30 cellular contexts compared by ENCODE assay signal in genomic region chr16:49653577-49653976, GRCh38.
"Had no signal": no experiment of that assay in that cellular context is flagged by ENCODE, and none has a peak within 500 bp of the region (broad histone marks: within the 10 kb centered on the region; RNA-seq: fewer than 3 reads in every experiment).

No MANE protein-coding gene starts in this region.

- H3K4me1 ChIP-seq: thyroid gland, upper lobe of left lung had no signal

- FAIRE-seq: astrocyte had no signal

- H3K36me3 Mint-ChIP-seq: activated CD4-positive, alpha-beta memory T cell treated with anti-CD3 and anti-CD28 coated beads for 36 hours; activated naive CD4-positive, alpha-beta T cell treated with anti-CD3 and anti-CD28 coated beads, Interleukin-2, amount 10 ng/mL, durations not matched to agents 7 days and 5 days; activated naive CD8-positive, alpha-beta T cell treated with anti-CD3 and anti-CD28 coated beads, Interleukin-2, amount 10 ng/mL, durations not matched to agents 7 days and 5 days; immature natural killer cell; natural killer cell treated with Interleukin-12 subunit alpha and Interleukin-12 subunit beta and Interleukin-15 and Interleukin-18, amount 100 ng/mL, for 72 hours; stimulated activated naive B cell treated with anti-CD40 and anti-IgM and Interleukin-4, amounts not matched to agents 10 μg/mL and 1 μg/mL and 100 μg/mL, for 72 hours had no signal

- H3K27ac ChIP-seq: brain microvascular endothelial cell, thyroid gland, upper lobe of left lung had no signal

- H3K27ac Mint-ChIP-seq: activated CD4-positive, alpha-beta memory T cell treated with anti-CD3 and anti-CD28 coated beads for 36 hours; activated naive CD4-positive, alpha-beta T cell treated with anti-CD3 and anti-CD28 coated beads, Interleukin-2, amount 10 ng/mL, durations not matched to agents 7 days and 5 days; activated naive CD8-positive, alpha-beta T cell treated with anti-CD3 and anti-CD28 coated beads, Interleukin-2, amount 10 ng/mL, durations not matched to agents 7 days and 5 days; activated T-cell treated with anti-CD3 and anti-CD28 coated beads, Interleukin-2, amount 50 U/mL, for 24 hours; dendritic cell treated with granulocyte-macrophage colony-stimulating factor and Interleukin-4, amounts not matched to agents 40 ng/mL and 50 ng/mL, for 4 days; endodermal cell; immature natural killer cell; natural killer cell treated with Interleukin-12 subunit alpha and Interleukin-12 subunit beta and Interleukin-15 and Interleukin-18, amount 100 ng/mL, for 72 hours; stimulated activated naive B cell treated with anti-CD40 and anti-IgM and Interleukin-4, amounts not matched to agents 10 μg/mL and 1 μg/mL and 100 μg/mL, for 72 hours; T-helper 2 cell treated with Interferon-gamma antibody and Interleukin-4, amounts not matched to agents 5 μg/mL and 100 μg/mL, for 36 hours had no signal

- H3K4me3 ChIP-seq: lung, mucosa of descending colon, right atrium auricular region, stomach, thyroid gland, upper lobe of left lung had no signal

- DNase-seq: activated CD4-positive, alpha-beta memory T cell treated with anti-CD3 and anti-CD28 coated beads for 36 hours; activated CD4-positive, alpha-beta T cell treated with anti-CD3 and anti-CD28 coated beads for 48 hours; activated CD8-positive, alpha-beta memory T cell treated with anti-CD3 and anti-CD28 coated beads, Interleukin-2, amount 50 U/mL, for 4 hours; activated gamma-delta T cell; activated naive CD4-positive, alpha-beta T cell treated with anti-CD3 and anti-CD28 coated beads, Interleukin-2, amount 10 ng/mL, durations not matched to agents 7 days and 5 days; activated naive CD8-positive, alpha-beta T cell treated with anti-CD3 and anti-CD28 coated beads, Interleukin-2, amount 10 ng/mL, durations not matched to agents 7 days and 5 days; activated T-cell treated with anti-CD3 and anti-CD28 coated beads, Interleukin-2, amount 50 U/mL, for 24 hours; amniotic stem cell; brain microvascular endothelial cell; caudate nucleus; endodermal cell; hypothalamus; immature natural killer cell; stimulated activated CD4-positive, alpha-beta T cell treated with anti-CD3 and anti-CD28 coated beads, Interleukin-15, amount 100 ng/mL, for 24 hours; stimulated activated CD4-positive, alpha-beta T cell treated with anti-CD3 and anti-CD28 coated beads, Interleukin-2, amount 100 ng/mL, for 24 hours; stimulated activated naive B cell treated with anti-CD40 and anti-IgM and Interleukin-4, amounts not matched to agents 10 μg/mL and 1 μg/mL and 100 μg/mL, for 72 hours; stomach; T-helper 1 cell; thyroid gland; upper lobe of left lung had no signal

- H3K27me3 Mint-ChIP-seq: activated CD4-positive, alpha-beta memory T cell treated with anti-CD3 and anti-CD28 coated beads for 36 hours; activated T-cell treated with anti-CD3 and anti-CD28 coated beads, Interleukin-2, amount 50 U/mL, for 24 hours; natural killer cell treated with Interleukin-12 subunit alpha and Interleukin-12 subunit beta and Interleukin-15 and Interleukin-18, amount 100 ng/mL, for 72 hours; stimulated activated naive B cell treated with anti-CD40 and anti-IgM and Interleukin-4, amounts not matched to agents 10 μg/mL and 1 μg/mL and 100 μg/mL, for 72 hours had no signal

- ATAC-seq: esophagus mucosa; left lobe of liver; mucosa of descending colon; stimulated activated naive B cell treated with anti-CD40 and anti-IgM and Interleukin-4, amounts not matched to agents 10 μg/mL and 1 μg/mL and 100 μg/mL, for 72 hours had no signal

- H3K27me3 ChIP-seq: brain microvascular endothelial cell, heart left ventricle, right atrium auricular region, stomach, thyroid gland, upper lobe of left lung had no signal

- H3K36me3 ChIP-seq: brain microvascular endothelial cell, heart left ventricle, right atrium auricular region, stomach, thyroid gland, upper lobe of left lung had no signal

- H3K4me3 Mint-ChIP-seq: activated CD4-positive, alpha-beta memory T cell treated with anti-CD3 and anti-CD28 coated beads for 36 hours; activated naive CD4-positive, alpha-beta T cell treated with anti-CD3 and anti-CD28 coated beads, Interleukin-2, amount 10 ng/mL, durations not matched to agents 7 days and 5 days; activated naive CD8-positive, alpha-beta T cell treated with anti-CD3 and anti-CD28 coated beads, Interleukin-2, amount 10 ng/mL, durations not matched to agents 7 days and 5 days; activated T-cell treated with anti-CD3 and anti-CD28 coated beads, Interleukin-2, amount 50 U/mL, for 24 hours; dendritic cell treated with granulocyte-macrophage colony-stimulating factor and Interleukin-4, amounts not matched to agents 40 ng/mL and 50 ng/mL, for 4 days; endodermal cell; immature natural killer cell; natural killer cell treated with Interleukin-12 subunit alpha and Interleukin-12 subunit beta and Interleukin-15 and Interleukin-18, amount 100 ng/mL, for 72 hours; stimulated activated naive B cell treated with anti-CD40 and anti-IgM and Interleukin-4, amounts not matched to agents 10 μg/mL and 1 μg/mL and 100 μg/mL, for 72 hours; T-helper 2 cell treated with Interferon-gamma antibody and Interleukin-4, amounts not matched to agents 5 μg/mL and 100 μg/mL, for 36 hours had no signal

- H3K9me3 ChIP-seq: mucosa of descending colon, thyroid gland had no signal

- H3K4me1 Mint-ChIP-seq: activated naive CD4-positive, alpha-beta T cell treated with anti-CD3 and anti-CD28 coated beads, Interleukin-2, amount 10 ng/mL, durations not matched to agents 7 days and 5 days; immature natural killer cell; stimulated activated naive B cell treated with anti-CD40 and anti-IgM and Interleukin-4, amounts not matched to agents 10 μg/mL and 1 μg/mL and 100 μg/mL, for 72 hours had no signal

- H3K9me3 Mint-ChIP-seq: activated naive CD4-positive, alpha-beta T cell treated with anti-CD3 and anti-CD28 coated beads, Interleukin-2, amount 10 ng/mL, durations not matched to agents 7 days and 5 days; activated T-cell treated with anti-CD3 and anti-CD28 coated beads, Interleukin-2, amount 50 U/mL, for 24 hours had no signal
